ENCODE assay signal across 15 cellular contexts in the genomic region with DNA sequence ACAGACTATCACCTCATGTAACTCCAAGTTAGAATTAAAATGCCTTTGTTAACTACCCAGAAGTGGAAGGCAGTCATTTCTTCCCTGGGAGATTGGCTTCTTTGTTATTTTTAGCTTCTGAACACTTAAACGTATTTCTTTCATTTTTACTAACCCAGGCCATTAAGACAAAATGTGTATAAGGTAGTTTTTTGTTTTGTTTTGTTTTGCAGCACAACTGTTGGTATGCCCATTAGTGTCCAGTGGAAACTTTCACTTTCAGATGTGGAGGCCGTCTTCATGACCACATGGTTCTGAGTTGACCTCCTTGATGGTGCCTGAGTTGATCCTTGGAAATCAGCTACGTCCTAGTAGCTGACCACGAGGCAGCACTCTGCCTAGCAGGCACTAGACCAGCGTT.
DNase-seq lines count a peak whose midpoint lies in the region; ATAC-seq and TF ChIP-seq lines count a peak whose summit lies in the region.
"Had no signal": no experiment of that assay in that cellular context is flagged by ENCODE, and none has a peak within 500 bp of the region (broad histone marks: within the 10 kb centered on the region; RNA-seq: fewer than 3 reads in every experiment).

No MANE protein-coding gene starts in this region.

- DNase-seq in mesenchymal stem cell (peak; percentile 32), head of caudate nucleus (no peak), T-helper 2 cell (no peak), coronary artery (ENCODE audit: low spot score) (no peak)
- no peak for DNase-seq in activated effector memory CD4-positive, alpha-beta T cell treated with anti-CD3 and anti-CD28 coated beads, Interleukin-2, amount 50 U/mL, for 16 hours
- DNase-seq: COR-L47; MG63; naive B cell; NCI-H510A treated with DMSO at 0.1 percent for 48 hours; stimulated activated naive B cell treated with anti-CD40 and anti-IgM and Interleukin-4, amounts not matched to agents 10 μg/mL and 1 μg/mL and 100 μg/mL, for 72 hours; T-cell had no signal

- no peaks in the 10 kb centered on the region for H3K27me3 ChIP-seq in mesenchymal stem cell (ENCODE audit: control insufficient read depth in 1 of 2, insufficient read depth in 1 of 2, low read length in 2 of 2)
- H3K27me3 ChIP-seq: MG63 had no signal

- H2BK120ac ChIP-seq in mesenchymal stem cell (ENCODE audit: low read depth, low read length) = no peak overlapping the region

- no peak overlapping the region for H4K8ac ChIP-seq in mesenchymal stem cell (ENCODE audit: low read length)

- H3K4me1 ChIP-seq in mesenchymal stem cell (ENCODE audit: control insufficient read depth, insufficient read depth, low read depth, low read length) = peaks cover 3% of the 10 kb centered on the region

- no peak overlapping the region for H3K9ac ChIP-seq in mesenchymal stem cell (ENCODE audit: low read length)

- intact Hi-C loops in head of caudate nucleus (cut with DNase I) = no loop called here

- H3K18ac ChIP-seq in mesenchymal stem cell (ENCODE audit: low read depth in 1 of 2, low read length in 2 of 2) = no peak overlapping the region

- no peak overlapping the region for H3K23ac ChIP-seq in mesenchymal stem cell (ENCODE audit: low read length in 2 of 2)

- H2AFZ ChIP-seq in mesenchymal stem cell (ENCODE audit: low read depth, low read length) = no peak overlapping the region

- no peak overlapping the region for H2BK15ac ChIP-seq in mesenchymal stem cell (ENCODE audit: low read depth, poor library complexity, severe bottlenecking)

- no peak for TF ChIP-seq CTCF in coronary artery (IDR thresholded peaks at IDR 0.05)

- no peak overlapping the region for H2BK5ac ChIP-seq in mesenchymal stem cell (ENCODE audit: low read depth, low read length, poor library complexity, severe bottlenecking)

- H3K79me1 ChIP-seq in mesenchymal stem cell (replicated peaks; ENCODE audit: low read length, poor library complexity, severe bottlenecking) = no peaks in the 10 kb centered on the region

- no peak overlapping the region for H4K91ac ChIP-seq in mesenchymal stem cell (ENCODE audit: low read length)

- H3K4me3 ChIP-seq in mesenchymal stem cell (ENCODE audit: insufficient read depth in 1 of 2, low read depth in 1 of 2, low read length in 2 of 2) (no peak overlapping the region), coronary artery (no peak overlapping the region)
- H3K4me3 ChIP-seq: MG63 had no signal

- no peaks in the 10 kb centered on the region for H3K36me3 ChIP-seq in mesenchymal stem cell (ENCODE audit: control insufficient read depth in 1 of 2, insufficient read depth in 2 of 2, low read depth in 1 of 2, low read length in 2 of 2)
- H3K36me3 ChIP-seq: MG63 had no signal

- no peak overlapping the region for H3K27ac ChIP-seq in mesenchymal stem cell (ENCODE audit: low read length, poor library complexity, severe bottlenecking)
- no peak overlapping the region for H3K27ac ChIP-seq in coronary artery
- H3K27ac ChIP-seq: epithelial cell of prostate had no signal

- H3K14ac ChIP-seq in mesenchymal stem cell (ENCODE audit: low read length in 2 of 2) = no peak overlapping the region

- peak overlapping the region in 1 of 2 experiments; percentile 80 for H2BK12ac ChIP-seq in mesenchymal stem cell (ENCODE audit: low read length in 2 of 2)

- no peak overlapping the region for H2AK5ac ChIP-seq in mesenchymal stem cell (ENCODE audit: low read length, severe bottlenecking)

- H3K4me2 ChIP-seq in mesenchymal stem cell (ENCODE audit: low read length, poor library complexity, severe bottlenecking) = no peak overlapping the region

- ATAC-seq in GM18508 (IDR thresholded peaks at IDR 0.05; ENCODE audit: insufficient read depth, unreplicated experiment) (peak; percentile 40), GM21529 (IDR thresholded peaks at IDR 0.05; ENCODE audit: unreplicated experiment) (peak; percentile 54), HG03342 (IDR thresholded peaks at IDR 0.05; ENCODE audit: unreplicated experiment) (peak; percentile 61)
- ATAC-seq: T-cell had no signal

- 84% methylated on average over 4 of the region's 5 CpGs for WGBS in mesenchymal stem cell

- no peaks in the 10 kb centered on the region for H3K9me3 ChIP-seq in mesenchymal stem cell (ENCODE audit: control insufficient read depth, low read length)
- H3K9me3 ChIP-seq: MG63 had no signal

- H3K4ac ChIP-seq in mesenchymal stem cell (ENCODE audit: low read depth in 1 of 2, low read length in 2 of 2) = no peak overlapping the region
